ENCODE assay signal across 1 cellular context in the genomic region with DNA sequence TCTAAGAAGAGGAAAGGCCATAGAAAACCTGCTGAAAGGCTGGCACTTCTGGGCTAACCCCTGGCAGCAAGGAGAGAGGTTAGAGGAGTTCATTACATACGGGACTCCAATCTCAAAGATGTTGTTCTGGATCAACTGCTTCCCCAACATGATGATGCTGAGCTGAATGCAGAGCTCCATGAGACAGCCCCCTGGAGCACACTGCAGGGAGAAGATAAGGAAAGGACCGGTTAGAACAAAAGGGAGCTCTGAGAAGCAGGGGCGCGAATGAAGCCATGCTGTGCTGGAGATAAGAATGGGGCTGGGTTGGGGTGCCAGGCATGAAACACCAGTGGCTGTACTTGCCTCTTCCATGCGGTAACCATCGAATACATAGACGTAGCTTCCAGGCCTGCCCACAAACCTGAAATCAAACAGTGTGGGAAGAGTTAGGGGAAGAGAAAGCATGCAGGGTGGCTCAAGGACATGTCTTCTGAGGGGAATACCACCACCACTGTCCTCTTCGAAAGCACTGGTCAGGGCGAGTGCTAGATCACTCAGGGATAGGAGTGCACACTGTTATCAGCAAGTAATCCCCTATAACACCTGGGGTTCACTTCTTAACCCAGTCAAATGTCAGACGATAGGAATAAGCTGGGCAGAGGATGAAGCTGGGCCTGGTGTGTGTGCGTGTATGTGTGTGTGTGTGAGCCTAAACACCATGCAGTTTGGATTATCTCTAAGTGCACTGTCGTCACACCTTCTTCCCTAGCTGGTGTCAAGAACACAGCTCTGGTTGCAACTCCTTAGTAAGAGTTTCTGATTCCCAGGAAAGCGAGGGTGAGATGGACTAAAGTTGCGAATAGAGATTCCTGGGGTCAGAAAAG.
TF ChIP-seq lines count a peak whose summit lies in the region.

No MANE protein-coding gene starts in this region.

TF ChIP-seq in K562, 482 proteins besides CTCF, POLR2A, EP300 and RAD21 (continued from another document and continues in another):
- TF ChIP-seq, protein P1, sequence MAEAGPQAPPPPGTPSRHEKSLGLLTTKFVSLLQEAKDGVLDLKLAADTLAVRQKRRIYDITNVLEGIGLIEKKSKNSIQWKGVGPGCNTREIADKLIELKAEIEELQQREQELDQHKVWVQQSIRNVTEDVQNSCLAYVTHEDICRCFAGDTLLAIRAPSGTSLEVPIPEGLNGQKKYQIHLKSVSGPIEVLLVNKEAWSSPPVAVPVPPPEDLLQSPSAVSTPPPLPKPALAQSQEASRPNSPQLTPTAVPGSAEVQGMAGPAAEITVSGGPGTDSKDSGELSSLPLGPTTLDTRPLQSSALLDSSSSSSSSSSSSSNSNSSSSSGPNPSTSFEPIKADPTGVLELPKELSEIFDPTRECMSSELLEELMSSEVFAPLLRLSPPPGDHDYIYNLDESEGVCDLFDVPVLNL (CRISPR knock-in tag; IDR thresholded peaks at IDR 0.05; ENCODE audit: low read depth) = no peak
- TF ChIP-seq, protein P2, sequence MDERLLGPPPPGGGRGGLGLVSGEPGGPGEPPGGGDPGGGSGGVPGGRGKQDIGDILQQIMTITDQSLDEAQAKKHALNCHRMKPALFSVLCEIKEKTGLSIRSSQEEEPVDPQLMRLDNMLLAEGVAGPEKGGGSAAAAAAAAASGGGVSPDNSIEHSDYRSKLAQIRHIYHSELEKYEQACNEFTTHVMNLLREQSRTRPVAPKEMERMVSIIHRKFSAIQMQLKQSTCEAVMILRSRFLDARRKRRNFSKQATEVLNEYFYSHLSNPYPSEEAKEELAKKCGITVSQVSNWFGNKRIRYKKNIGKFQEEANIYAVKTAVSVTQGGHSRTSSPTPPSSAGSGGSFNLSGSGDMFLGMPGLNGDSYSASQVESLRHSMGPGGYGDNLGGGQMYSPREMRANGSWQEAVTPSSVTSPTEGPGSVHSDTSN (CRISPR knock-in tag; IDR thresholded peaks at IDR 0.05; ENCODE audit: low read depth) = no peak
- TF ChIP-seq, protein P2 (tag; conservative IDR thresholded peaks at IDR 0.05; ENCODE audit: low read depth) = no peak
- TF ChIP-seq KDM5B (IDR thresholded peaks at IDR 0.05; ENCODE audit: insufficient replicate concordance, low read depth, low read length) = no peak
- TF ChIP-seq, protein P3, sequence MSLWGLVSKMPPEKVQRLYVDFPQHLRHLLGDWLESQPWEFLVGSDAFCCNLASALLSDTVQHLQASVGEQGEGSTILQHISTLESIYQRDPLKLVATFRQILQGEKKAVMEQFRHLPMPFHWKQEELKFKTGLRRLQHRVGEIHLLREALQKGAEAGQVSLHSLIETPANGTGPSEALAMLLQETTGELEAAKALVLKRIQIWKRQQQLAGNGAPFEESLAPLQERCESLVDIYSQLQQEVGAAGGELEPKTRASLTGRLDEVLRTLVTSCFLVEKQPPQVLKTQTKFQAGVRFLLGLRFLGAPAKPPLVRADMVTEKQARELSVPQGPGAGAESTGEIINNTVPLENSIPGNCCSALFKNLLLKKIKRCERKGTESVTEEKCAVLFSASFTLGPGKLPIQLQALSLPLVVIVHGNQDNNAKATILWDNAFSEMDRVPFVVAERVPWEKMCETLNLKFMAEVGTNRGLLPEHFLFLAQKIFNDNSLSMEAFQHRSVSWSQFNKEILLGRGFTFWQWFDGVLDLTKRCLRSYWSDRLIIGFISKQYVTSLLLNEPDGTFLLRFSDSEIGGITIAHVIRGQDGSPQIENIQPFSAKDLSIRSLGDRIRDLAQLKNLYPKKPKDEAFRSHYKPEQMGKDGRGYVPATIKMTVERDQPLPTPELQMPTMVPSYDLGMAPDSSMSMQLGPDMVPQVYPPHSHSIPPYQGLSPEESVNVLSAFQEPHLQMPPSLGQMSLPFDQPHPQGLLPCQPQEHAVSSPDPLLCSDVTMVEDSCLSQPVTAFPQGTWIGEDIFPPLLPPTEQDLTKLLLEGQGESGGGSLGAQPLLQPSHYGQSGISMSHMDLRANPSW (CRISPR knock-in tag; IDR thresholded peaks at IDR 0.05) = no peak
- TF ChIP-seq, protein P4, sequence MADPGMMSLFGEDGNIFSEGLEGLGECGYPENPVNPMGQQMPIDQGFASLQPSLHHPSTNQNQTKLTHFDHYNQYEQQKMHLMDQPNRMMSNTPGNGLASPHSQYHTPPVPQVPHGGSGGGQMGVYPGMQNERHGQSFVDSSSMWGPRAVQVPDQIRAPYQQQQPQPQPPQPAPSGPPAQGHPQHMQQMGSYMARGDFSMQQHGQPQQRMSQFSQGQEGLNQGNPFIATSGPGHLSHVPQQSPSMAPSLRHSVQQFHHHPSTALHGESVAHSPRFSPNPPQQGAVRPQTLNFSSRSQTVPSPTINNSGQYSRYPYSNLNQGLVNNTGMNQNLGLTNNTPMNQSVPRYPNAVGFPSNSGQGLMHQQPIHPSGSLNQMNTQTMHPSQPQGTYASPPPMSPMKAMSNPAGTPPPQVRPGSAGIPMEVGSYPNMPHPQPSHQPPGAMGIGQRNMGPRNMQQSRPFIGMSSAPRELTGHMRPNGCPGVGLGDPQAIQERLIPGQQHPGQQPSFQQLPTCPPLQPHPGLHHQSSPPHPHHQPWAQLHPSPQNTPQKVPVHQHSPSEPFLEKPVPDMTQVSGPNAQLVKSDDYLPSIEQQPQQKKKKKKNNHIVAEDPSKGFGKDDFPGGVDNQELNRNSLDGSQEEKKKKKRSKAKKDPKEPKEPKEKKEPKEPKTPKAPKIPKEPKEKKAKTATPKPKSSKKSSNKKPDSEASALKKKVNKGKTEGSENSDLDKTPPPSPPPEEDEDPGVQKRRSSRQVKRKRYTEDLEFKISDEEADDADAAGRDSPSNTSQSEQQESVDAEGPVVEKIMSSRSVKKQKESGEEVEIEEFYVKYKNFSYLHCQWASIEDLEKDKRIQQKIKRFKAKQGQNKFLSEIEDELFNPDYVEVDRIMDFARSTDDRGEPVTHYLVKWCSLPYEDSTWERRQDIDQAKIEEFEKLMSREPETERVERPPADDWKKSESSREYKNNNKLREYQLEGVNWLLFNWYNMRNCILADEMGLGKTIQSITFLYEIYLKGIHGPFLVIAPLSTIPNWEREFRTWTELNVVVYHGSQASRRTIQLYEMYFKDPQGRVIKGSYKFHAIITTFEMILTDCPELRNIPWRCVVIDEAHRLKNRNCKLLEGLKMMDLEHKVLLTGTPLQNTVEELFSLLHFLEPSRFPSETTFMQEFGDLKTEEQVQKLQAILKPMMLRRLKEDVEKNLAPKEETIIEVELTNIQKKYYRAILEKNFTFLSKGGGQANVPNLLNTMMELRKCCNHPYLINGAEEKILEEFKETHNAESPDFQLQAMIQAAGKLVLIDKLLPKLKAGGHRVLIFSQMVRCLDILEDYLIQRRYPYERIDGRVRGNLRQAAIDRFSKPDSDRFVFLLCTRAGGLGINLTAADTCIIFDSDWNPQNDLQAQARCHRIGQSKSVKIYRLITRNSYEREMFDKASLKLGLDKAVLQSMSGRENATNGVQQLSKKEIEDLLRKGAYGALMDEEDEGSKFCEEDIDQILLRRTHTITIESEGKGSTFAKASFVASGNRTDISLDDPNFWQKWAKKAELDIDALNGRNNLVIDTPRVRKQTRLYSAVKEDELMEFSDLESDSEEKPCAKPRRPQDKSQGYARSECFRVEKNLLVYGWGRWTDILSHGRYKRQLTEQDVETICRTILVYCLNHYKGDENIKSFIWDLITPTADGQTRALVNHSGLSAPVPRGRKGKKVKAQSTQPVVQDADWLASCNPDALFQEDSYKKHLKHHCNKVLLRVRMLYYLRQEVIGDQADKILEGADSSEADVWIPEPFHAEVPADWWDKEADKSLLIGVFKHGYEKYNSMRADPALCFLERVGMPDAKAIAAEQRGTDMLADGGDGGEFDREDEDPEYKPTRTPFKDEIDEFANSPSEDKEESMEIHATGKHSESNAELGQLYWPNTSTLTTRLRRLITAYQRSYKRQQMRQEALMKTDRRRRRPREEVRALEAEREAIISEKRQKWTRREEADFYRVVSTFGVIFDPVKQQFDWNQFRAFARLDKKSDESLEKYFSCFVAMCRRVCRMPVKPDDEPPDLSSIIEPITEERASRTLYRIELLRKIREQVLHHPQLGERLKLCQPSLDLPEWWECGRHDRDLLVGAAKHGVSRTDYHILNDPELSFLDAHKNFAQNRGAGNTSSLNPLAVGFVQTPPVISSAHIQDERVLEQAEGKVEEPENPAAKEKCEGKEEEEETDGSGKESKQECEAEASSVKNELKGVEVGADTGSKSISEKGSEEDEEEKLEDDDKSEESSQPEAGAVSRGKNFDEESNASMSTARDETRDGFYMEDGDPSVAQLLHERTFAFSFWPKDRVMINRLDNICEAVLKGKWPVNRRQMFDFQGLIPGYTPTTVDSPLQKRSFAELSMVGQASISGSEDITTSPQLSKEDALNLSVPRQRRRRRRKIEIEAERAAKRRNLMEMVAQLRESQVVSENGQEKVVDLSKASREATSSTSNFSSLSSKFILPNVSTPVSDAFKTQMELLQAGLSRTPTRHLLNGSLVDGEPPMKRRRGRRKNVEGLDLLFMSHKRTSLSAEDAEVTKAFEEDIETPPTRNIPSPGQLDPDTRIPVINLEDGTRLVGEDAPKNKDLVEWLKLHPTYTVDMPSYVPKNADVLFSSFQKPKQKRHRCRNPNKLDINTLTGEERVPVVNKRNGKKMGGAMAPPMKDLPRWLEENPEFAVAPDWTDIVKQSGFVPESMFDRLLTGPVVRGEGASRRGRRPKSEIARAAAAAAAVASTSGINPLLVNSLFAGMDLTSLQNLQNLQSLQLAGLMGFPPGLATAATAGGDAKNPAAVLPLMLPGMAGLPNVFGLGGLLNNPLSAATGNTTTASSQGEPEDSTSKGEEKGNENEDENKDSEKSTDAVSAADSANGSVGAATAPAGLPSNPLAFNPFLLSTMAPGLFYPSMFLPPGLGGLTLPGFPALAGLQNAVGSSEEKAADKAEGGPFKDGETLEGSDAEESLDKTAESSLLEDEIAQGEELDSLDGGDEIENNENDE (IDR thresholded peaks at IDR 0.05; ENCODE audit: low read depth, low read length) = no peak
- no peak for TF ChIP-seq RBM14 (IDR thresholded peaks at IDR 0.05; ENCODE audit: borderline replicate concordance, insufficient read depth, low read depth, low read length)
- TF ChIP-seq ETS2 (tag; IDR thresholded peaks at IDR 0.05; ENCODE audit: borderline replicate concordance, poor library complexity, severe bottlenecking) = no peak
- TF ChIP-seq KDM1A (IDR thresholded peaks at IDR 0.05) = peak; percentile 61 to 66; a peak in 3 of 4 replicates
- no peak for TF ChIP-seq ZNF197 (CRISPR knock-in tag; IDR thresholded peaks at IDR 0.05; ENCODE audit: low read depth)
- TF ChIP-seq ZNF695 (CRISPR knock-in tag; IDR thresholded peaks at IDR 0.05) = no peak
- no peak for TF ChIP-seq STAG1 (CRISPR knock-in tag; IDR thresholded peaks at IDR 0.05; ENCODE audit: borderline replicate concordance)
- no peak for TF ChIP-seq MAFF (IDR thresholded peaks at IDR 0.05; ENCODE audit: low read length)
- TF ChIP-seq ZNF696 (CRISPR knock-in tag; conservative IDR thresholded peaks at IDR 0.05) = no peak
- TF ChIP-seq JUND (IDR thresholded peaks at IDR 0.05; ENCODE audit: borderline replicate concordance, low read depth, low read length) = peak; percentile 14; the same call in 1 of the 2 replicates
- TF ChIP-seq JUND (tag; IDR thresholded peaks at IDR 0.05; ENCODE audit: borderline replicate concordance, low read depth, low read length) = peak; percentile 31; the same call in 1 of the 3 replicates
- no peak for TF ChIP-seq MTA1 (IDR thresholded peaks at IDR 0.05; ENCODE audit: borderline replicate concordance)
- peak; percentile 66 for TF ChIP-seq STAT5A (IDR thresholded peaks at IDR 0.05; ENCODE audit: borderline replicate concordance, low read length)
- TF ChIP-seq, protein P5, sequence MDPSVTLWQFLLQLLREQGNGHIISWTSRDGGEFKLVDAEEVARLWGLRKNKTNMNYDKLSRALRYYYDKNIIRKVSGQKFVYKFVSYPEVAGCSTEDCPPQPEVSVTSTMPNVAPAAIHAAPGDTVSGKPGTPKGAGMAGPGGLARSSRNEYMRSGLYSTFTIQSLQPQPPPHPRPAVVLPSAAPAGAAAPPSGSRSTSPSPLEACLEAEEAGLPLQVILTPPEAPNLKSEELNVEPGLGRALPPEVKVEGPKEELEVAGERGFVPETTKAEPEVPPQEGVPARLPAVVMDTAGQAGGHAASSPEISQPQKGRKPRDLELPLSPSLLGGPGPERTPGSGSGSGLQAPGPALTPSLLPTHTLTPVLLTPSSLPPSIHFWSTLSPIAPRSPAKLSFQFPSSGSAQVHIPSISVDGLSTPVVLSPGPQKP (CRISPR knock-in tag; IDR thresholded peaks at IDR 0.05) = no peak
- TF ChIP-seq, protein P6, sequence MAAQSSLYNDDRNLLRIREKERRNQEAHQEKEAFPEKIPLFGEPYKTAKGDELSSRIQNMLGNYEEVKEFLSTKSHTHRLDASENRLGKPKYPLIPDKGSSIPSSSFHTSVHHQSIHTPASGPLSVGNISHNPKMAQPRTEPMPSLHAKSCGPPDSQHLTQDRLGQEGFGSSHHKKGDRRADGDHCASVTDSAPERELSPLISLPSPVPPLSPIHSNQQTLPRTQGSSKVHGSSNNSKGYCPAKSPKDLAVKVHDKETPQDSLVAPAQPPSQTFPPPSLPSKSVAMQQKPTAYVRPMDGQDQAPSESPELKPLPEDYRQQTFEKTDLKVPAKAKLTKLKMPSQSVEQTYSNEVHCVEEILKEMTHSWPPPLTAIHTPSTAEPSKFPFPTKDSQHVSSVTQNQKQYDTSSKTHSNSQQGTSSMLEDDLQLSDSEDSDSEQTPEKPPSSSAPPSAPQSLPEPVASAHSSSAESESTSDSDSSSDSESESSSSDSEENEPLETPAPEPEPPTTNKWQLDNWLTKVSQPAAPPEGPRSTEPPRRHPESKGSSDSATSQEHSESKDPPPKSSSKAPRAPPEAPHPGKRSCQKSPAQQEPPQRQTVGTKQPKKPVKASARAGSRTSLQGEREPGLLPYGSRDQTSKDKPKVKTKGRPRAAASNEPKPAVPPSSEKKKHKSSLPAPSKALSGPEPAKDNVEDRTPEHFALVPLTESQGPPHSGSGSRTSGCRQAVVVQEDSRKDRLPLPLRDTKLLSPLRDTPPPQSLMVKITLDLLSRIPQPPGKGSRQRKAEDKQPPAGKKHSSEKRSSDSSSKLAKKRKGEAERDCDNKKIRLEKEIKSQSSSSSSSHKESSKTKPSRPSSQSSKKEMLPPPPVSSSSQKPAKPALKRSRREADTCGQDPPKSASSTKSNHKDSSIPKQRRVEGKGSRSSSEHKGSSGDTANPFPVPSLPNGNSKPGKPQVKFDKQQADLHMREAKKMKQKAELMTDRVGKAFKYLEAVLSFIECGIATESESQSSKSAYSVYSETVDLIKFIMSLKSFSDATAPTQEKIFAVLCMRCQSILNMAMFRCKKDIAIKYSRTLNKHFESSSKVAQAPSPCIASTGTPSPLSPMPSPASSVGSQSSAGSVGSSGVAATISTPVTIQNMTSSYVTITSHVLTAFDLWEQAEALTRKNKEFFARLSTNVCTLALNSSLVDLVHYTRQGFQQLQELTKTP (IDR thresholded peaks at IDR 0.05; ENCODE audit: low read depth in 1 of 2, partially characterized antibody in 2 of 2) = no peak
- peak; percentile 41; the same call in 1 of the 2 replicates for TF ChIP-seq BCOR (IDR thresholded peaks at IDR 0.05)
- no peak for TF ChIP-seq SMC3 (conservative IDR thresholded peaks at IDR 0.05; ENCODE audit: insufficient read depth, low read depth, low read length)
- TF ChIP-seq, protein P7, sequence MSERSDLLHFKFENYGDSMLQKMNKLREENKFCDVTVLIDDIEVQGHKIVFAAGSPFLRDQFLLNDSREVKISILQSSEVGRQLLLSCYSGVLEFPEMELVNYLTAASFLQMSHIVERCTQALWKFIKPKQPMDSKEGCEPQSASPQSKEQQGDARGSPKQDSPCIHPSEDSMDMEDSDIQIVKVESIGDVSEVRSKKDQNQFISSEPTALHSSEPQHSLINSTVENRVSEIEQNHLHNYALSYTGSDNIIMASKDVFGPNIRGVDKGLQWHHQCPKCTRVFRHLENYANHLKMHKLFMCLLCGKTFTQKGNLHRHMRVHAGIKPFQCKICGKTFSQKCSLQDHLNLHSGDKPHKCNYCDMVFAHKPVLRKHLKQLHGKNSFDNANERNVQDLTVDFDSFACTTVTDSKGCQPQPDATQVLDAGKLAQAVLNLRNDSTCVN (CRISPR knock-in tag; IDR thresholded peaks at IDR 0.05) = no peak
